ENCODE assay signal across 19 cellular contexts in genomic region chr5:74497706-74498105, GRCh38.
A peak's percentile ranks its signal among the peaks of the same experiment; 100 is the strongest.
DNase-seq lines count a peak whose midpoint lies in the region; ATAC-seq, FAIRE-seq and TF ChIP-seq lines count a peak whose summit lies in the region.
"Had no signal": no experiment of that assay in that cellular context is flagged by ENCODE, and none has a peak within 500 bp of the region (broad histone marks: within the 10 kb centered on the region; RNA-seq: fewer than 3 reads in every experiment).

No MANE protein-coding gene starts in this region.

- no peak overlapping the region for H3T11ph ChIP-seq in H9 (ENCODE audit: low read length)

- H3K4me3 ChIP-seq in GM23338 (no peak overlapping the region), OCI-LY7 (ENCODE audit: low read depth, low read length, poor library complexity, severe bottlenecking) (no peak overlapping the region), bronchial epithelial cell (ENCODE audit: low read depth, low read length) (no peak overlapping the region), stomach (no peak overlapping the region)
- H3K4me3 ChIP-seq: MG63, Peyer's patch had no signal

- no peak overlapping the region for H3K4me3 Mint-ChIP-seq in GM23338
- no peak overlapping the region for H3K4me3 Mint-ChIP-seq in H9
- H3K4me3 Mint-ChIP-seq: CD8-positive, alpha-beta T cell had no signal

- intact Hi-C loops in OCI-LY7 (cut with micrococcal nuclease; ENCODE audit: unreplicated experiment) (no loop called here), stomach (cut with DNase I; ENCODE audit: low total_unique reads) (no loop called here)

- no peak overlapping the region for H2BK20ac ChIP-seq in H9 (ENCODE audit: low read depth, low read length, poor library complexity, severe bottlenecking)

- H3K27ac Mint-ChIP-seq in GM23338: no peak overlapping the region
- H3K27ac Mint-ChIP-seq in H9: no peak overlapping the region
- H3K27ac Mint-ChIP-seq: CD8-positive, alpha-beta T cell had no signal

- H4K5ac ChIP-seq in H9 (ENCODE audit: insufficient read length, low read depth, low read length): no peak overlapping the region

- no peak overlapping the region for H2BK12ac ChIP-seq in H9 (ENCODE audit: insufficient read length, low read depth, low read length)

- H3K36me3 Mint-ChIP-seq in GM23338 (ENCODE audit: low read depth): no peaks in the 10 kb centered on the region; the same call in 2 of the 3 replicates
- H3K36me3 Mint-ChIP-seq in H9 (ENCODE audit: insufficient read depth in 1 of 3, low read depth in 3 of 3): no peaks in the 10 kb centered on the region
- H3K36me3 Mint-ChIP-seq: CD8-positive, alpha-beta T cell had no signal

- DNase-seq in GM23338 (ENCODE audit: low spot score) (no peak), OCI-LY7 (ENCODE audit: low spot score) (no peak), bronchial epithelial cell (ENCODE audit: low read depth) (peak; percentile 53), mesenteric fat pad (ENCODE audit: low spot score) (peak; percentile 18), HEK293T (ENCODE audit: extremely low spot score) (no peak), H9 (no peak), stomach (no peak), occipital lobe (lab: John Stamatoyannopoulos, UW) (no peak)
- DNase-seq: CD8-positive, alpha-beta T cell; KG1; MG63; NCI-H1092 treated with DMSO at 0.1 percent for 48 hours; NCI-H1694 treated with DMSO at 0.1 percent for 48 hours; NCI-H446; NCI-H774; Peyer's patch; SHP77 had no signal

- no TSS peak for BruUV-seq in OCI-LY7 (replicated peaks; lab: Mats Ljungman, UMichigan)

- no peaks in the 10 kb centered on the region for H4K20me1 ChIP-seq in GM23338 (replicated peaks; ENCODE audit: insufficient read depth)
- H4K20me1 ChIP-seq in OCI-LY7 (ENCODE audit: insufficient read depth, low read length): no peaks in the 10 kb centered on the region
- no peaks in the 10 kb centered on the region for H4K20me1 ChIP-seq in H9 (ENCODE audit: control insufficient read depth, insufficient read depth, insufficient read length)

- no peak overlapping the region for H4K8ac ChIP-seq in H9 (replicated peaks; ENCODE audit: insufficient read length, low read depth, low read length)

- H3K4me1 ChIP-seq in GM23338 (ENCODE audit: insufficient read depth): peaks cover 25% of the 10 kb centered on the region
- H3K4me1 ChIP-seq in OCI-LY7 (ENCODE audit: insufficient read depth, low read length, poor library complexity, severe bottlenecking): peaks cover 35% of the 10 kb centered on the region
- H3K4me1 ChIP-seq in H9 (ENCODE audit: insufficient read depth, low read length): no peaks in the 10 kb centered on the region
- peaks cover 0 to 25% (median 8%) of the 10 kb centered on the region in 4 donors for H3K4me1 ChIP-seq in stomach

- H3K9ac ChIP-seq in H9 (ENCODE audit: extremely low read depth, insufficient read length, low read length): no peak overlapping the region

- FAIRE-seq in bronchial epithelial cell (lab: Jason Lieb, UNC): no peak

- no peaks in the 10 kb centered on the region for H3K79me1 ChIP-seq in H9 (ENCODE audit: insufficient read depth, low read depth, low read length, poor library complexity, severe bottlenecking)

- no peak overlapping the region for H2AK5ac ChIP-seq in H9 (ENCODE audit: insufficient read length, low read length)

- peaks cover 12% of the 10 kb centered on the region; the same call in 1 of the 2 replicates for H3K9me2 ChIP-seq in GM23338 (ENCODE audit: insufficient read depth)
- H3K9me2 ChIP-seq in OCI-LY7 (ENCODE audit: insufficient read depth, low read length): no peaks in the 10 kb centered on the region

- TF ChIP-seq CTCF in GM23338 (conservative IDR thresholded peaks at IDR 0.05; ENCODE audit: low read depth in 2 of 2): no peak
- TF ChIP-seq CTCF in OCI-LY7 (conservative IDR thresholded peaks at IDR 0.05; ENCODE audit: low read length): no peak
- no peak for TF ChIP-seq CTCF in bronchial epithelial cell (IDR thresholded peaks at IDR 0.05; ENCODE audit: insufficient read depth, low read length, severe bottlenecking)
- TF ChIP-seq CTCF in H9 (conservative IDR thresholded peaks at IDR 0.05): no peak
- TF ChIP-seq CTCF in stomach (IDR thresholded peaks at IDR 0.05): no peak

- no peak for TF ChIP-seq POLR2A in stomach (IDR thresholded peaks at IDR 0.05)

- H3F3A ChIP-seq in GM23338 (replicated peaks; ENCODE audit: low read depth): no peaks in the 10 kb centered on the region

- CTCF ChIA-PET in OCI-LY7 (lab: Charles Lee; ENCODE audit: unreplicated experiment) (no interaction called here), HEK293T (lab: Yijun Ruan, JAX) (no interaction called here)

- H3K79me2 ChIP-seq in GM23338 (replicated peaks; ENCODE audit: insufficient read depth): no peaks in the 10 kb centered on the region
- no peaks in the 10 kb centered on the region for H3K79me2 ChIP-seq in OCI-LY7 (ENCODE audit: insufficient read depth, low read depth, low read length)
- H3K79me2 ChIP-seq in H9 (ENCODE audit: insufficient read depth, low read length): no peaks in the 10 kb centered on the region

- peaks cover 4% of the 10 kb centered on the region for H3K27me3 Mint-ChIP-seq in GM23338 (ENCODE audit: insufficient read depth, low read depth, poor library complexity)
- no peaks in the 10 kb centered on the region for H3K27me3 Mint-ChIP-seq in H9 (ENCODE audit: low read depth)

- H2BK5ac ChIP-seq in H9 (ENCODE audit: insufficient read length, low read length): no peak overlapping the region

- H3K23ac ChIP-seq in H9 (ENCODE audit: insufficient read length, low read depth, low read length): no peak overlapping the region

- WGBS in H9 (ENCODE audit: extremely low coverage, insufficient read length, low lambda C conversion rate): no CpG with 5 or more reads among the region's 4 CpGs
- 82 to 89% (median 88%) methylated on average over 4 of the region's 4 CpGs for WGBS in stomach, 5 donors

- H3K56ac ChIP-seq in H9 (ENCODE audit: insufficient read length, low read depth, low read length): no peak overlapping the region

- POLR2A ChIA-PET in OCI-LY7 (lab: Charles Lee) (interaction anchor here (0.5 kb wide), 1 partner anchor 31 kb away, joined by 3 read pairs; no protein-coding TSS in a partner anchor), HEK293T (lab: Yijun Ruan, JAX) (no interaction called here)

- no peak overlapping the region for H3K4ac ChIP-seq in H9 (ENCODE audit: low read depth, low read length)

- H3K27me3 ChIP-seq in GM23338 (ENCODE audit: insufficient read depth) (no peaks in the 10 kb centered on the region), bronchial epithelial cell (ENCODE audit: control insufficient read depth, insufficient read depth, low read length) (no peaks in the 10 kb centered on the region), H9 (ENCODE audit: insufficient read depth, low read length) (no peaks in the 10 kb centered on the region), stomach (no peaks in the 10 kb centered on the region)
- H3K27me3 ChIP-seq: MG63, Peyer's patch had no signal

- H3K4me1 Mint-ChIP-seq in GM23338 (peaks cover 30% of the 10 kb centered on the region), H9 (peaks cover 19 to 20% of the 10 kb centered on the region in 2 experiments)

- no peak overlapping the region for H2BK15ac ChIP-seq in H9 (ENCODE audit: low read depth, low read length)

- no peak for ATAC-seq in GM23338
- ATAC-seq: CD8-positive, alpha-beta T cell; HCT116 had no signal

- H3K9me3 ChIP-seq in OCI-LY7 (ENCODE audit: low read length): no peaks in the 10 kb centered on the region
- no peaks in the 10 kb centered on the region for H3K9me3 ChIP-seq in H9 (ENCODE audit: control insufficient read depth, low read depth, low read length)
- no peaks in the 10 kb centered on the region for H3K9me3 ChIP-seq in stomach
- H3K9me3 ChIP-seq: MG63, Peyer's patch had no signal

- no peak for TF ChIP-seq EP300 in stomach (IDR thresholded peaks at IDR 0.05)

- no peak overlapping the region for H4K91ac ChIP-seq in H9 (ENCODE audit: insufficient read length, low read depth, low read length)

- no peaks in the 10 kb centered on the region for H3K23me2 ChIP-seq in H9 (ENCODE audit: insufficient read length, low read depth, low read length, poor library complexity, severe bottlenecking)

- H2AFZ ChIP-seq in GM23338 (0 out of 2 replicates have a peak overlapping the region, but pooled peaks have one; percentile 43), OCI-LY7 (ENCODE audit: low read length) (0 out of 2 replicates have a peak overlapping the region, but pooled peaks have one; percentile 32), H9 (ENCODE audit: low read length) (no peak overlapping the region)

- no peak overlapping the region for H3K14ac ChIP-seq in H9 (ENCODE audit: insufficient read depth, low read length)

- H3K27ac ChIP-seq in GM23338 (ENCODE audit: low read depth): no peak overlapping the region
- no peak overlapping the region for H3K27ac ChIP-seq in OCI-LY7 (ENCODE audit: low read depth, low read length, poor library complexity, severe bottlenecking)
- no peak overlapping the region for H3K27ac ChIP-seq in H9 (ENCODE audit: insufficient read length, low read depth, low read length)
- H3K27ac ChIP-seq in stomach: no peak overlapping the region
- H3K27ac ChIP-seq: HL-60, Peyer's patch had no signal

- H3K9me3 Mint-ChIP-seq in GM23338 (no peaks in the 10 kb centered on the region), H9 (no peaks in the 10 kb centered on the region)
- H3K9me3 Mint-ChIP-seq: CD8-positive, alpha-beta T cell had no signal

- no peaks in the 10 kb centered on the region for H3K36me3 ChIP-seq in GM23338 (ENCODE audit: insufficient read depth)
- no peaks in the 10 kb centered on the region for H3K36me3 ChIP-seq in OCI-LY7 (ENCODE audit: insufficient read depth, low read length)
- H3K36me3 ChIP-seq in bronchial epithelial cell (ENCODE audit: control insufficient read depth, insufficient read depth, low read length): no peaks in the 10 kb centered on the region
- H3K36me3 ChIP-seq in stomach: no peaks in the 10 kb centered on the region
- H3K36me3 ChIP-seq: MG63, Peyer's patch had no signal

- no peak overlapping the region for H3K4me2 ChIP-seq in GM23338
- H3K4me2 ChIP-seq in OCI-LY7 (ENCODE audit: low read length): no peak overlapping the region
- no peak overlapping the region for H3K4me2 ChIP-seq in H9 (ENCODE audit: insufficient read depth, insufficient read length, low read length)

- H2BK120ac ChIP-seq in H9 (ENCODE audit: low read depth, low read length, poor library complexity, severe bottlenecking): no peak overlapping the region

- H3K18ac ChIP-seq in H9 (ENCODE audit: insufficient read length, low read depth, low read length): no peak overlapping the region

TF ChIP-seq in GM23338, 12 proteins besides CTCF, POLR2A, EP300 and RAD21:
- no peak for TF ChIP-seq STAT1 (IDR thresholded peaks at IDR 0.05; ENCODE audit: unreplicated experiment)

TF ChIP-seq in HEK293T, 16 proteins besides CTCF, POLR2A, EP300 and RAD21 (continues in another document):
- no peak for TF ChIP-seq FOXK2 (IDR thresholded peaks at IDR 0.05)
- no peak for TF ChIP-seq PKNOX1 (IDR thresholded peaks at IDR 0.05)

Comparison
In these comparisons a context has a peak if more than half of its experiments do, and no peak if none do; other contexts are left out.
1. DNase-seq: peak in bronchial epithelial cell (single experiment) and mesenteric fat pad (single experiment); none in GM23338 (single experiment), OCI-LY7 (single experiment), HEK293T (single experiment), H9 (single experiment), stomach (single experiment) and occipital lobe (single experiment).